24 cellular contexts compared by ENCODE assay signal in the genomic region with DNA sequence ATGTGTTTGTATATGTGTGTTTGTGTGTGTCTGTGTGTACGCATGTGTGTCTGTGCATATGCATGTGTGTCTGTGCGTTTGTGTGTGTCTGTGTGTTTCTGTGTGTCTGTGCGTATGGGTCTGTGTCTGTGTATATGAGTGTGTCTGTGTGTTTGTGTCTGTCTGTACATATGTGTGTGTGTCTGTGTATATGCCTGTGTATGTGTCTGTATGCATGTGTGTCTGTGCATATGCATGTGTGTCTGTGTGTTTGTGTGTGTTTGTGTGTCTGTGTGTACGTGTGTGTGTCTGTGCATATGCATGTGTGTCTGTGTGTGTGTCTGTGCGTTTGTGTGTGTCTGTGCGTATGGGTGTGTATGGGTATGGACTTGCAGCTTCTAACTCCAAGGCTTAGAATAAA.
"Had no signal": no experiment of that assay in that cellular context is flagged by ENCODE, and none has a peak within 500 bp of the region (broad histone marks: within the 10 kb centered on the region; RNA-seq: fewer than 3 reads in every experiment).

No MANE protein-coding gene starts in this region.

- H3K4me3 ChIP-seq: coronary artery, heart right ventricle, pancreas, smooth muscle cell, suprapubic skin, thyroid gland, upper lobe of left lung had no signal

- H3K36me3 ChIP-seq: heart right ventricle, pancreas, suprapubic skin, thyroid gland, upper lobe of left lung had no signal

- H3K27me3 ChIP-seq: heart right ventricle, pancreas, suprapubic skin, thyroid gland, upper lobe of left lung had no signal

- FAIRE-seq: endometrium, frontal cortex, islet of Langerhans, pancreas had no signal

- H3K4me3 Mint-ChIP-seq: mesothelial cell of epicardium, natural killer cell, neural crest cell had no signal

- H3K27ac Mint-ChIP-seq: mesothelial cell of epicardium, natural killer cell, progenitor cell of endocrine pancreas had no signal

- H3K27ac ChIP-seq: coronary artery, heart right ventricle, pancreas, suprapubic skin, thyroid gland, upper lobe of left lung had no signal

- H3K9me3 ChIP-seq: pancreas, suprapubic skin, thyroid gland, upper lobe of left lung had no signal

- H3K4me1 Mint-ChIP-seq: mesothelial cell of epicardium, natural killer cell had no signal

- H3K36me3 Mint-ChIP-seq: mesothelial cell of epicardium, natural killer cell had no signal

- H3K4me1 ChIP-seq: heart right ventricle, pancreas, suprapubic skin, thyroid gland, upper lobe of left lung had no signal

- ATAC-seq: esophagus mucosa; heart right ventricle; left lobe of liver; natural killer cell; pancreas; right cardiac atrium; stimulated activated naive CD8-positive, alpha-beta T cell treated with anti-CD3 and anti-CD28 coated beads, Interleukin-15, Interleukin-2, amounts not matched to agents 100 U/mL and 50 U/mL, for 24 hours had no signal

- H3K27me3 Mint-ChIP-seq: progenitor cell of endocrine pancreas had no signal

- H3K4me2 ChIP-seq: smooth muscle cell had no signal

- DNase-seq: effector CD4-positive, alpha-beta T cell; heart right ventricle; hypothalamus; kidney glomerular epithelial cell; mammary epithelial cell; natural killer cell; nucleus accumbens; pancreas; right cardiac atrium; stimulated activated CD4-positive, alpha-beta T cell treated with anti-CD3 and anti-CD28 coated beads, Interleukin-2, amount 100 ng/mL, for 48 hours; stimulated activated naive CD8-positive, alpha-beta T cell treated with anti-CD3 and anti-CD28 coated beads, Interleukin-15, Interleukin-2, amounts not matched to agents 100 U/mL and 50 U/mL, for 24 hours; thyroid gland; upper lobe of left lung had no signal
